In the genomic region with DNA sequence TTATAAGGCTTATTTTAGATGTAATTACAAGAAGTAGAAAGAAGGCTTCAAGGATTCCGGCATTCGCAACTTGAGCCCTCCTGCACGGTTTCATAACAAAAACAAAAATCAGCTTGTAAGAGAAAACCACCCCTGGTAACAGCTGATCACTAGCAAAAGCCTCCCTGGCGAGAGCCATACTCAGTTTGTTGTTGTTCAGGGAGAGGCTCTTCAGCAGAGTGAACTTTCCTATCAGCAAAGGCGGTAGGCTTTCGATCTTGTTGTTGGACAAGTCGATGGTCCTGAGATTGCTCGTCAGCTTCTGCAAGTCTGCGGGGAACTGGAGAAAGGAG, we compare ENCODE assay signal across 1 cellular context.
TF ChIP-seq lines count a peak whose summit lies in the region.

No MANE protein-coding gene starts in this region.

TF ChIP-seq in WTC11, 78 proteins besides CTCF, POLR2A, EP300 and RAD21 (continued from another document):
- TF ChIP-seq, protein P1, sequence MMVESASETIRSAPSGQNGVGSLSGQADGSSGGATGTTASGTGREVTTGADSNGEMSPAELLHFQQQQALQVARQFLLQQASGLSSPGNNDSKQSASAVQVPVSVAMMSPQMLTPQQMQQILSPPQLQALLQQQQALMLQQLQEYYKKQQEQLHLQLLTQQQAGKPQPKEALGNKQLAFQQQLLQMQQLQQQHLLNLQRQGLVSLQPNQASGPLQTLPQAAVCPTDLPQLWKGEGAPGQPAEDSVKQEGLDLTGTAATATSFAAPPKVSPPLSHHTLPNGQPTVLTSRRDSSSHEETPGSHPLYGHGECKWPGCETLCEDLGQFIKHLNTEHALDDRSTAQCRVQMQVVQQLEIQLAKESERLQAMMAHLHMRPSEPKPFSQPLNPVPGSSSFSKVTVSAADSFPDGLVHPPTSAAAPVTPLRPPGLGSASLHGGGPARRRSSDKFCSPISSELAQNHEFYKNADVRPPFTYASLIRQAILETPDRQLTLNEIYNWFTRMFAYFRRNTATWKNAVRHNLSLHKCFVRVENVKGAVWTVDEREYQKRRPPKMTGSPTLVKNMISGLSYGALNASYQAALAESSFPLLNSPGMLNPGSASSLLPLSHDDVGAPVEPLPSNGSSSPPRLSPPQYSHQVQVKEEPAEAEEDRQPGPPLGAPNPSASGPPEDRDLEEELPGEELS (CRISPR knock-in tag; IDR thresholded peaks at IDR 0.05) = no peak
- TF ChIP-seq, protein P2, sequence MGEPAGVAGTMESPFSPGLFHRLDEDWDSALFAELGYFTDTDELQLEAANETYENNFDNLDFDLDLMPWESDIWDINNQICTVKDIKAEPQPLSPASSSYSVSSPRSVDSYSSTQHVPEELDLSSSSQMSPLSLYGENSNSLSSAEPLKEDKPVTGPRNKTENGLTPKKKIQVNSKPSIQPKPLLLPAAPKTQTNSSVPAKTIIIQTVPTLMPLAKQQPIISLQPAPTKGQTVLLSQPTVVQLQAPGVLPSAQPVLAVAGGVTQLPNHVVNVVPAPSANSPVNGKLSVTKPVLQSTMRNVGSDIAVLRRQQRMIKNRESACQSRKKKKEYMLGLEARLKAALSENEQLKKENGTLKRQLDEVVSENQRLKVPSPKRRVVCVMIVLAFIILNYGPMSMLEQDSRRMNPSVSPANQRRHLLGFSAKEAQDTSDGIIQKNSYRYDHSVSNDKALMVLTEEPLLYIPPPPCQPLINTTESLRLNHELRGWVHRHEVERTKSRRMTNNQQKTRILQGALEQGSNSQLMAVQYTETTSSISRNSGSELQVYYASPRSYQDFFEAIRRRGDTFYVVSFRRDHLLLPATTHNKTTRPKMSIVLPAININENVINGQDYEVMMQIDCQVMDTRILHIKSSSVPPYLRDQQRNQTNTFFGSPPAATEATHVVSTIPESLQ (CRISPR knock-in tag; IDR thresholded peaks at IDR 0.05) = no peak
- TF ChIP-seq NFE2L1 (CRISPR knock-in tag; IDR thresholded peaks at IDR 0.05) (no peak), CREB1 (CRISPR knock-in tag; IDR thresholded peaks at IDR 0.05) (no peak)
- TF ChIP-seq, protein P3, sequence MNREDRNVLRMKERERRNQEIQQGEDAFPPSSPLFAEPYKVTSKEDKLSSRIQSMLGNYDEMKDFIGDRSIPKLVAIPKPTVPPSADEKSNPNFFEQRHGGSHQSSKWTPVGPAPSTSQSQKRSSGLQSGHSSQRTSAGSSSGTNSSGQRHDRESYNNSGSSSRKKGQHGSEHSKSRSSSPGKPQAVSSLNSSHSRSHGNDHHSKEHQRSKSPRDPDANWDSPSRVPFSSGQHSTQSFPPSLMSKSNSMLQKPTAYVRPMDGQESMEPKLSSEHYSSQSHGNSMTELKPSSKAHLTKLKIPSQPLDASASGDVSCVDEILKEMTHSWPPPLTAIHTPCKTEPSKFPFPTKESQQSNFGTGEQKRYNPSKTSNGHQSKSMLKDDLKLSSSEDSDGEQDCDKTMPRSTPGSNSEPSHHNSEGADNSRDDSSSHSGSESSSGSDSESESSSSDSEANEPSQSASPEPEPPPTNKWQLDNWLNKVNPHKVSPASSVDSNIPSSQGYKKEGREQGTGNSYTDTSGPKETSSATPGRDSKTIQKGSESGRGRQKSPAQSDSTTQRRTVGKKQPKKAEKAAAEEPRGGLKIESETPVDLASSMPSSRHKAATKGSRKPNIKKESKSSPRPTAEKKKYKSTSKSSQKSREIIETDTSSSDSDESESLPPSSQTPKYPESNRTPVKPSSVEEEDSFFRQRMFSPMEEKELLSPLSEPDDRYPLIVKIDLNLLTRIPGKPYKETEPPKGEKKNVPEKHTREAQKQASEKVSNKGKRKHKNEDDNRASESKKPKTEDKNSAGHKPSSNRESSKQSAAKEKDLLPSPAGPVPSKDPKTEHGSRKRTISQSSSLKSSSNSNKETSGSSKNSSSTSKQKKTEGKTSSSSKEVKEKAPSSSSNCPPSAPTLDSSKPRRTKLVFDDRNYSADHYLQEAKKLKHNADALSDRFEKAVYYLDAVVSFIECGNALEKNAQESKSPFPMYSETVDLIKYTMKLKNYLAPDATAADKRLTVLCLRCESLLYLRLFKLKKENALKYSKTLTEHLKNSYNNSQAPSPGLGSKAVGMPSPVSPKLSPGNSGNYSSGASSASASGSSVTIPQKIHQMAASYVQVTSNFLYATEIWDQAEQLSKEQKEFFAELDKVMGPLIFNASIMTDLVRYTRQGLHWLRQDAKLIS (CRISPR knock-in tag; IDR thresholded peaks at IDR 0.05; ENCODE audit: borderline replicate concordance) = no peak
- TF ChIP-seq, protein P4, sequence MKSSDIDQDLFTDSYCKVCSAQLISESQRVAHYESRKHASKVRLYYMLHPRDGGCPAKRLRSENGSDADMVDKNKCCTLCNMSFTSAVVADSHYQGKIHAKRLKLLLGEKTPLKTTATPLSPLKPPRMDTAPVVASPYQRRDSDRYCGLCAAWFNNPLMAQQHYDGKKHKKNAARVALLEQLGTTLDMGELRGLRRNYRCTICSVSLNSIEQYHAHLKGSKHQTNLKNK (CRISPR knock-in tag; IDR thresholded peaks at IDR 0.05) = no peak
- TF ChIP-seq, protein P5, sequence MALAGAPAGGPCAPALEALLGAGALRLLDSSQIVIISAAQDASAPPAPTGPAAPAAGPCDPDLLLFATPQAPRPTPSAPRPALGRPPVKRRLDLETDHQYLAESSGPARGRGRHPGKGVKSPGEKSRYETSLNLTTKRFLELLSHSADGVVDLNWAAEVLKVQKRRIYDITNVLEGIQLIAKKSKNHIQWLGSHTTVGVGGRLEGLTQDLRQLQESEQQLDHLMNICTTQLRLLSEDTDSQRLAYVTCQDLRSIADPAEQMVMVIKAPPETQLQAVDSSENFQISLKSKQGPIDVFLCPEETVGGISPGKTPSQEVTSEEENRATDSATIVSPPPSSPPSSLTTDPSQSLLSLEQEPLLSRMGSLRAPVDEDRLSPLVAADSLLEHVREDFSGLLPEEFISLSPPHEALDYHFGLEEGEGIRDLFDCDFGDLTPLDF (CRISPR knock-in tag; IDR thresholded peaks at IDR 0.05) = no peak
TF ChIP-seq in WTC11: peak in this region for 0.
